In the genomic region with DNA sequence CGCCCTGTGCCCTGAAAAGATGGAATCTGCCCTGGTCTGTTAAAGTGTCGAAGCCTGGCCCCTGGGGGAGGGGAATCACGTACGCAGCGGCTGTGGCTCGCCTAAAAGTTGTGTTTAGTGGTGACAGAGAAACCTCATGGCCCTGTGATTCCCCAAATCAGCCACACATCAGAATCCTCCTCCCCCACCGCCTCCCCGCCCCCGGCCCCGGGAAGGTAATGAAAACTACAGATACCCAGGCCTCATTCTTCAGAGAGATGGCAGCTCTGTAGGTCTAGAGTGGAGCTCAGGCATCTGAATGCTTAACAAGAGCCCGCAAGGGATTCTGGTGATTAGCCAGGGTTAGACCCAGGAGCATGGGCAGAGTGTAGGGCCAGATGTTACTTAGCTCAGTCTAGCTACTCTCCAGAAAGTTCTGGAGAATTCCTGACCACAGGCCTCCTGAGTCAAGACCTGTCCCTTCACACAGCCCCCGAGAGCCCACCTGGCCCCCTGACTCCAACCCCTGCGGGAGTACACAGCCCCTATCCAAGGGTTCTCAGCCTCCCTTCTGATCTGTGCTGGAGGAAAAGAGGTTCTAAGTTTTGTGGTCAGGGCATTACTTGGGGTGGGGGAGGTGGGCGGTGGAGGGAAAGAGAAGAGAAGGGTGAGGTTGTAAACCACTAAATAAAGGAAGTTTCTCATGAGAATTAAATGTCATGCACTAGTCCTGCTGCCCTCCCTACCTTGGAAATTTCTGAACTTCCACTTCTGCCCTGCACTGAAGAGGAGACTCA, we compare ENCODE assay signal across 8 cellular contexts.
DNase-seq lines count a peak whose midpoint lies in the region; ATAC-seq, FAIRE-seq and TF ChIP-seq lines count a peak whose summit lies in the region.

No MANE protein-coding gene starts in this region.

- POLR2A ChIA-PET in naive thymus-derived CD8-positive, alpha-beta T cell (lab: Charles Lee), result interaction anchor here (0.6 to 2.6 kb wide), 14 partner anchors 9 to 1211 kb away, joined by 3 to 32 read pairs (median 4); a partner anchor contains a TSS

- no TSS peak for BruUV-seq in mammary epithelial cell (replicated peaks; lab: Mats Ljungman, UMichigan)

- H3K9me3 Mint-ChIP-seq in naive thymus-derived CD8-positive, alpha-beta T cell, result no peaks in the 10 kb centered on the region

- CTCF ChIA-PET in mammary epithelial cell (lab: Charles Lee; ENCODE audit: low non-redundant PET), result no interaction called here

- intact Hi-C loops in mammary epithelial cell (cut with micrococcal nuclease), result no loop called here

- H3K36me3 ChIP-seq in mammary epithelial cell (ENCODE audit: insufficient read depth, low read length), result no peaks in the 10 kb centered on the region

- WGBS in mammary epithelial cell (ENCODE audit: low coverage, missing lambda C conversion rate), result 54% methylated on average over 9 of the region's 14 CpGs

- no peaks in the 10 kb centered on the region for H3K79me2 ChIP-seq in mammary epithelial cell (ENCODE audit: insufficient read depth, low read length)

- peak overlapping the region; percentile 95 for H2AFZ ChIP-seq in mammary epithelial cell (ENCODE audit: low read depth, low read length)

- H3K4me2 ChIP-seq in mammary epithelial cell (ENCODE audit: insufficient read depth, low read depth, low read length), result peak overlapping the region; percentile 91

- dilution Hi-C loops in mammary epithelial cell (cut with HindIII; ENCODE audit: low sequenced_read_pairs), result no loop called here

- H3K4me1 ChIP-seq in mammary epithelial cell (ENCODE audit: insufficient read depth, low read length), result peaks cover 7% of the 10 kb centered on the region

- H3K36me3 Mint-ChIP-seq in naive thymus-derived CD8-positive, alpha-beta T cell, result peaks cover 0 to 30% (median 17%) of the 10 kb centered on the region in 3 donors

- H3K27ac ChIP-seq in mammary epithelial cell (ENCODE audit: insufficient read depth, low read depth, low read length) (no peak overlapping the region), temporal lobe (ENCODE audit: low read depth, low read length) (peak overlapping the region; percentile 70)

- peak overlapping the region; percentile 94 to 99 (median 98) for H3K4me3 Mint-ChIP-seq in naive thymus-derived CD8-positive, alpha-beta T cell

- H3K27me3 Mint-ChIP-seq in naive thymus-derived CD8-positive, alpha-beta T cell, result no peaks in the 10 kb centered on the region

- peak overlapping the region; percentile 49 to 66 (median 62) for H3K4me3 ChIP-seq in mammary epithelial cell (replicated peaks in 1 of 3; ENCODE audit: insufficient read depth in 1 of 3, low read depth in 2 of 3, low read length in 3 of 3)

- DNase-seq in GM18507 (ENCODE audit: extremely low spot score, insufficient read length, low read depth) (no peak), UCSD-AML1 (lab: John Stamatoyannopoulos, UW; ENCODE audit: unreplicated experiment) (peak; percentile 46), mammary epithelial cell (no peak), globus pallidus (ENCODE audit: low spot score) (no peak), NCI-H345 treated with DMSO at 0.1 percent for 48 hours (lab: John Stamatoyannopoulos, UW; ENCODE audit: unreplicated experiment) (no peak)
- DNase-seq in naive thymus-derived CD8-positive, alpha-beta T cell, result peak in 9 of 10 donors; percentile 21 to 73 (median 54)

- H3K9me3 ChIP-seq in mammary epithelial cell (replicated peaks; ENCODE audit: insufficient read depth, low read length), result no peaks in the 10 kb centered on the region

- peaks cover 13 to 64% (median 47%) of the 10 kb centered on the region in 4 donors for H3K4me1 Mint-ChIP-seq in naive thymus-derived CD8-positive, alpha-beta T cell

- FAIRE-seq in GM18507 (lab: Jason Lieb, UNC), result peak; percentile 86

- peak overlapping the region; percentile 98 to 100 (median 99) for H3K27ac Mint-ChIP-seq in naive thymus-derived CD8-positive, alpha-beta T cell

- ATAC-seq in HG03066 (IDR thresholded peaks at IDR 0.05; ENCODE audit: low read depth, unreplicated experiment), result peak; percentile 50
- ATAC-seq in naive thymus-derived CD8-positive, alpha-beta T cell, result peak; percentile 61 to 76

- H3K9ac ChIP-seq in mammary epithelial cell (ENCODE audit: insufficient read depth, low read length), result no peak overlapping the region

- TF ChIP-seq CTCF in mammary epithelial cell (conservative IDR thresholded peaks at IDR 0.05 in 1 of 2, IDR thresholded peaks at IDR 0.05 in 1 of 2; ENCODE audit: extremely low read depth in 1 of 2, insufficient read depth in 1 of 2, low read depth in 1 of 2, low read length in 2 of 2), result no peak

- no peaks in the 10 kb centered on the region for H3K27me3 ChIP-seq in mammary epithelial cell (ENCODE audit: insufficient read depth, low read length)

- H4K20me1 ChIP-seq in mammary epithelial cell (ENCODE audit: insufficient read depth, low read length), result no peaks in the 10 kb centered on the region

- in situ Hi-C loops in mammary epithelial cell (cut with MboI; ENCODE audit: low sequenced_read_pairs in 2 of 2), result no loop called here

Comparison
In these comparisons a context has a peak if more than half of its experiments do, and no peak if none do; other contexts are left out.
1. DNase-seq: peak in UCSD-AML1 (single experiment) and naive thymus-derived CD8-positive, alpha-beta T cell (9 of 10); none in GM18507 (single experiment), mammary epithelial cell (single experiment), globus pallidus (single experiment) and NCI-H345 treated with DMSO at 0.1 percent for 48 hours (single experiment).